ENCODE assay signal across 14 cellular contexts in the genomic region with DNA sequence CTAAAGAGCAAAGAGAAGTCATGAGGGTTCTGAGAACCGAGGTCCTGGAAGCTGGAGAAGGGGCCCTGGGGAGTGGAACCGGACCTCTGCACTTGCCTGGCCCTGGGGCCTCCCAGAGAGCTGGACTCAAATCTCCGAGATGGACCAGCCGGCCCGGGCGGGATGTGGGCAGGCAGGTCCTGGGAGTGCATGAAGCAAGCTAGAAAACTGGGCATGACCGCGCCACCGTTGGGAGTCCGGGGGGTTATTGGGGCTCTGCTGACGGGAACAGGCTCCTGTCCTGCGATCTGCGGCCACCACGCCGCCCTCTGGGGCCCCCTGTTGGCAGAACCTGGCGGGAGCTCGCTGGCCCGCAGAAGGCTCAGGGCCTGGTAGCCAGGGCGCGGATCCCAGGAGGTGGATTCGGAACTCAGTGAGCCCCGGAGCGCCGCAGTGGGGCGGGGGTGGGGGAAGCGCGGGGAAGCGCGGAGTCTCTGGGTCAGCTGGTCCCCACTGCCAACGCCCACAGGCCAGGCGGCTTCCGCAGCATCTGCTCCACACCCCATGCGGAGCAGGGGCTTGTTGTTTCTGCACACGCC.
A peak's percentile ranks its signal among the peaks of the same experiment; 100 is the strongest.
DNase-seq lines count a peak whose midpoint lies in the region; ATAC-seq and TF ChIP-seq lines count a peak whose summit lies in the region.
"Had no signal": no experiment of that assay in that cellular context is flagged by ENCODE, and none has a peak within 500 bp of the region (broad histone marks: within the 10 kb centered on the region; RNA-seq: fewer than 3 reads in every experiment).

No MANE protein-coding gene starts in this region.

- H3K27me3 ChIP-seq in iPS DF 6.9 (ENCODE audit: control insufficient read depth, insufficient read depth, low read length): peaks cover 52% of the 10 kb centered on the region

- H3K36me3 Mint-ChIP-seq in activated naive CD8-positive, alpha-beta T cell: peaks cover 7% of the 10 kb centered on the region
- peaks cover 4% of the 10 kb centered on the region for H3K36me3 Mint-ChIP-seq in activated naive CD8-positive, alpha-beta T cell treated with anti-CD3 and anti-CD28 coated beads for 36 hours
- H3K36me3 Mint-ChIP-seq in WTC11: no peaks in the 10 kb centered on the region
- H3K36me3 Mint-ChIP-seq in stimulated activated naive CD8-positive, alpha-beta T cell treated with anti-CD3 and anti-CD28 coated beads, Interleukin-15, Interleukin-2, amounts not matched to agents 100 ng/mL and 50 ng/mL, for 24 hours (ENCODE audit: low read depth): no peaks in the 10 kb centered on the region

- no peak overlapping the region; the same call in 1 of the 2 replicates for H3K4me3 ChIP-seq in iPS DF 6.9 (ENCODE audit: low read length)
- H3K4me3 ChIP-seq: stomach had no signal

- H3K4me3 Mint-ChIP-seq in activated naive CD8-positive, alpha-beta T cell: peak overlapping the region; percentile 18
- no peak overlapping the region for H3K4me3 Mint-ChIP-seq in activated naive CD8-positive, alpha-beta T cell treated with anti-CD3 and anti-CD28 coated beads for 36 hours
- peak overlapping the region; percentile 38 for H3K4me3 Mint-ChIP-seq in WTC11
- H3K4me3 Mint-ChIP-seq in stimulated activated naive CD8-positive, alpha-beta T cell treated with anti-CD3 and anti-CD28 coated beads, Interleukin-15, Interleukin-2, amounts not matched to agents 100 ng/mL and 50 ng/mL, for 24 hours: peak overlapping the region; percentile 1
- H3K4me3 Mint-ChIP-seq: activated T-cell treated with anti-CD3 and anti-CD28 coated beads, Interleukin-2, amount 50 U/mL, for 24 hours had no signal

- no peaks in the 10 kb centered on the region for H3K9me3 ChIP-seq in iPS DF 6.9 (ENCODE audit: control insufficient read depth, insufficient read depth, low read length)
- H3K9me3 ChIP-seq: stomach had no signal

- CTCF ChIA-PET in WTC11 (lab: Charles Lee): interaction anchor here (0.6 to 1.6 kb wide), 28 partner anchors 8 to 843 kb away, joined by 3 to 17 read pairs (median 4); no protein-coding TSS in a partner anchor

- ATAC-seq in WTC11 (peak; percentile 51), HG03045 (IDR thresholded peaks at IDR 0.05; ENCODE audit: unreplicated experiment) (no peak), GM21737 (IDR thresholded peaks at IDR 0.05; ENCODE audit: unreplicated experiment) (no peak)

- WGBS in iPS DF 6.9 (ENCODE audit: insufficient coverage, insufficient read length): no CpG with 5 or more reads among the region's 34 CpGs

- no peak overlapping the region for H3K27ac ChIP-seq in iPS DF 6.9 (ENCODE audit: low read length)

- H3K4me1 Mint-ChIP-seq in activated naive CD8-positive, alpha-beta T cell (ENCODE audit: low read depth): peaks cover 49% of the 10 kb centered on the region
- H3K4me1 Mint-ChIP-seq in activated naive CD8-positive, alpha-beta T cell treated with anti-CD3 and anti-CD28 coated beads for 36 hours: peaks cover 39% of the 10 kb centered on the region
- peaks cover 20% of the 10 kb centered on the region for H3K4me1 Mint-ChIP-seq in WTC11
- H3K4me1 Mint-ChIP-seq in stimulated activated naive CD8-positive, alpha-beta T cell treated with anti-CD3 and anti-CD28 coated beads, Interleukin-15, Interleukin-2, amounts not matched to agents 100 ng/mL and 50 ng/mL, for 24 hours (ENCODE audit: low read depth): peaks cover 37% of the 10 kb centered on the region

- peak overlapping the region; percentile 59 for H3K27ac Mint-ChIP-seq in activated naive CD8-positive, alpha-beta T cell
- H3K27ac Mint-ChIP-seq in activated naive CD8-positive, alpha-beta T cell treated with anti-CD3 and anti-CD28 coated beads for 36 hours: no peak overlapping the region
- H3K27ac Mint-ChIP-seq in WTC11: no peak overlapping the region
- peak overlapping the region; percentile 41 for H3K27ac Mint-ChIP-seq in stimulated activated naive CD8-positive, alpha-beta T cell treated with anti-CD3 and anti-CD28 coated beads, Interleukin-15, Interleukin-2, amounts not matched to agents 100 ng/mL and 50 ng/mL, for 24 hours
- H3K27ac Mint-ChIP-seq: activated T-cell treated with anti-CD3 and anti-CD28 coated beads, Interleukin-2, amount 50 U/mL, for 24 hours had no signal

- no peaks in the 10 kb centered on the region; the same call in 1 of the 2 replicates for H3K36me3 ChIP-seq in iPS DF 6.9 (ENCODE audit: control insufficient read depth, insufficient read depth, low read length)
- H3K36me3 ChIP-seq: stomach had no signal

- DNase-seq in activated naive CD8-positive, alpha-beta T cell treated with anti-CD3 and anti-CD28 coated beads for 36 hours: no peak
- DNase-seq in WTC11 (ENCODE audit: low spot score): peak; percentile 86
- DNase-seq in iPS DF 6.9 (ENCODE audit: low read depth, low spot score): peak; percentile 55
- no peak for DNase-seq in ureter (ENCODE audit: low spot score)
- DNase-seq: activated T-cell treated with anti-CD3 and anti-CD28 coated beads, Interleukin-2, amount 50 U/mL, for 24 hours; effector memory CD4-positive, alpha-beta T cell; HCEC 1CT; left cardiac atrium; NCI-H446; stomach had no signal

- H3K9me3 Mint-ChIP-seq in activated naive CD8-positive, alpha-beta T cell (ENCODE audit: low read depth): peaks cover 6% of the 10 kb centered on the region
- peaks cover 12% of the 10 kb centered on the region for H3K9me3 Mint-ChIP-seq in activated naive CD8-positive, alpha-beta T cell treated with anti-CD3 and anti-CD28 coated beads for 36 hours
- no peaks in the 10 kb centered on the region for H3K9me3 Mint-ChIP-seq in WTC11
- H3K9me3 Mint-ChIP-seq in stimulated activated naive CD8-positive, alpha-beta T cell treated with anti-CD3 and anti-CD28 coated beads, Interleukin-15, Interleukin-2, amounts not matched to agents 100 ng/mL and 50 ng/mL, for 24 hours: peaks cover 4% of the 10 kb centered on the region

- peak; percentile 48; the same call in 1 of the 2 replicates for TF ChIP-seq CTCF in WTC11 (IDR thresholded peaks at IDR 0.05)

- H3K4me1 ChIP-seq in iPS DF 6.9 (ENCODE audit: control insufficient read depth, insufficient read depth, low read length): peaks cover 10% of the 10 kb centered on the region; the same call in 1 of the 2 replicates

- H3K27me3 Mint-ChIP-seq in activated naive CD8-positive, alpha-beta T cell: peaks cover 3% of the 10 kb centered on the region
- peaks cover 15% of the 10 kb centered on the region for H3K27me3 Mint-ChIP-seq in activated naive CD8-positive, alpha-beta T cell treated with anti-CD3 and anti-CD28 coated beads for 36 hours
- peaks cover 83% of the 10 kb centered on the region for H3K27me3 Mint-ChIP-seq in WTC11 (ENCODE audit: low read depth)
- H3K27me3 Mint-ChIP-seq in stimulated activated naive CD8-positive, alpha-beta T cell treated with anti-CD3 and anti-CD28 coated beads, Interleukin-15, Interleukin-2, amounts not matched to agents 100 ng/mL and 50 ng/mL, for 24 hours: peaks cover 27% of the 10 kb centered on the region

- POLR2A ChIA-PET in WTC11 (lab: Charles Lee): no interaction called here

TF ChIP-seq in WTC11, 78 proteins besides CTCF, POLR2A, EP300 and RAD21 (continues in another document):
- no peak for TF ChIP-seq JAZF1 (CRISPR knock-in tag; IDR thresholded peaks at IDR 0.05)
- TF ChIP-seq ZNF416 (CRISPR knock-in tag; IDR thresholded peaks at IDR 0.05): no peak
- no peak for TF ChIP-seq ZNF263 (CRISPR knock-in tag; IDR thresholded peaks at IDR 0.05; ENCODE audit: low read depth)
- TF ChIP-seq FOXP1 (CRISPR knock-in tag; IDR thresholded peaks at IDR 0.05; ENCODE audit: borderline replicate concordance): peak; percentile 24; the same call in 1 of the 2 replicates
- TF ChIP-seq, protein P1, sequence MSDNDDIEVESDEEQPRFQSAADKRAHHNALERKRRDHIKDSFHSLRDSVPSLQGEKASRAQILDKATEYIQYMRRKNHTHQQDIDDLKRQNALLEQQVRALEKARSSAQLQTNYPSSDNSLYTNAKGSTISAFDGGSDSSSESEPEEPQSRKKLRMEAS (CRISPR knock-in tag; IDR thresholded peaks at IDR 0.05): no peak
- TF ChIP-seq SP1 (CRISPR knock-in tag; conservative IDR thresholded peaks at IDR 0.05): no peak
- no peak for TF ChIP-seq NR2C2 (CRISPR knock-in tag; IDR thresholded peaks at IDR 0.05)
- TF ChIP-seq FOXJ3 (CRISPR knock-in tag; IDR thresholded peaks at IDR 0.05; ENCODE audit: borderline replicate concordance): no peak
- TF ChIP-seq CREB1 (CRISPR knock-in tag; IDR thresholded peaks at IDR 0.05): no peak
- TF ChIP-seq, protein P2, sequence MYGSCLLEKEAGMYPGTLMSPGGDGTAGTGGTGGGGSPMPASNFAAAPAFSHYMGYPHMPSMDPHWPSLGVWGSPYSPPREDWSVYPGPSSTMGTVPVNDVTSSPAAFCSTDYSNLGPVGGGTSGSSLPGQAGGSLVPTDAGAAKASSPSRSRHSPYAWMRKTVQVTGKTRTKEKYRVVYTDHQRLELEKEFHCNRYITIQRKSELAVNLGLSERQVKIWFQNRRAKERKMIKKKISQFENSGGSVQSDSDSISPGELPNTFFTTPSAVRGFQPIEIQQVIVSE (CRISPR knock-in tag; IDR thresholded peaks at IDR 0.05; ENCODE audit: borderline replicate concordance): no peak
- TF ChIP-seq, protein P3, sequence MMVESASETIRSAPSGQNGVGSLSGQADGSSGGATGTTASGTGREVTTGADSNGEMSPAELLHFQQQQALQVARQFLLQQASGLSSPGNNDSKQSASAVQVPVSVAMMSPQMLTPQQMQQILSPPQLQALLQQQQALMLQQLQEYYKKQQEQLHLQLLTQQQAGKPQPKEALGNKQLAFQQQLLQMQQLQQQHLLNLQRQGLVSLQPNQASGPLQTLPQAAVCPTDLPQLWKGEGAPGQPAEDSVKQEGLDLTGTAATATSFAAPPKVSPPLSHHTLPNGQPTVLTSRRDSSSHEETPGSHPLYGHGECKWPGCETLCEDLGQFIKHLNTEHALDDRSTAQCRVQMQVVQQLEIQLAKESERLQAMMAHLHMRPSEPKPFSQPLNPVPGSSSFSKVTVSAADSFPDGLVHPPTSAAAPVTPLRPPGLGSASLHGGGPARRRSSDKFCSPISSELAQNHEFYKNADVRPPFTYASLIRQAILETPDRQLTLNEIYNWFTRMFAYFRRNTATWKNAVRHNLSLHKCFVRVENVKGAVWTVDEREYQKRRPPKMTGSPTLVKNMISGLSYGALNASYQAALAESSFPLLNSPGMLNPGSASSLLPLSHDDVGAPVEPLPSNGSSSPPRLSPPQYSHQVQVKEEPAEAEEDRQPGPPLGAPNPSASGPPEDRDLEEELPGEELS (CRISPR knock-in tag; IDR thresholded peaks at IDR 0.05): no peak
- no peak for TF ChIP-seq NFATC4 (CRISPR knock-in tag; IDR thresholded peaks at IDR 0.05)
- TF ChIP-seq, protein P4, sequence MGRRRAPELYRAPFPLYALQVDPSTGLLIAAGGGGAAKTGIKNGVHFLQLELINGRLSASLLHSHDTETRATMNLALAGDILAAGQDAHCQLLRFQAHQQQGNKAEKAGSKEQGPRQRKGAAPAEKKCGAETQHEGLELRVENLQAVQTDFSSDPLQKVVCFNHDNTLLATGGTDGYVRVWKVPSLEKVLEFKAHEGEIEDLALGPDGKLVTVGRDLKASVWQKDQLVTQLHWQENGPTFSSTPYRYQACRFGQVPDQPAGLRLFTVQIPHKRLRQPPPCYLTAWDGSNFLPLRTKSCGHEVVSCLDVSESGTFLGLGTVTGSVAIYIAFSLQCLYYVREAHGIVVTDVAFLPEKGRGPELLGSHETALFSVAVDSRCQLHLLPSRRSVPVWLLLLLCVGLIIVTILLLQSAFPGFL (CRISPR knock-in tag; IDR thresholded peaks at IDR 0.05; ENCODE audit: borderline replicate concordance): no peak

Comparison
In these comparisons a context has a peak if more than half of its experiments do, and no peak if none do; other contexts are left out.
1. H3K27ac Mint-ChIP-seq: peak in activated naive CD8-positive, alpha-beta T cell (single experiment) and stimulated activated naive CD8-positive, alpha-beta T cell treated with anti-CD3 and anti-CD28 coated beads, Interleukin-15, Interleukin-2, amounts not matched to agents 100 ng/mL and 50 ng/mL, for 24 hours (single experiment); none in activated naive CD8-positive, alpha-beta T cell treated with anti-CD3 and anti-CD28 coated beads for 36 hours (single experiment) and WTC11 (single experiment).
2. DNase-seq: peak in WTC11 (single experiment) and iPS DF 6.9 (single experiment); none in activated naive CD8-positive, alpha-beta T cell treated with anti-CD3 and anti-CD28 coated beads for 36 hours (single experiment) and ureter (single experiment).